In genomic region chrX:55907968-55908607, GRCh38 we compare ENCODE assay signal across 8 cellular contexts.
DNase-seq lines count a peak whose midpoint lies in the region; ATAC-seq and TF ChIP-seq lines count a peak whose summit lies in the region.

No MANE protein-coding gene starts in this region.

- H3K27ac ChIP-seq in DOHH2 (ENCODE audit: low read depth, low read length) (no peak overlapping the region), HUES64 (ENCODE audit: low read depth, low read length) (peak overlapping the region; percentile 64; the same call in 1 of the 2 replicates), dorsolateral prefrontal cortex (peak overlapping the region in 19 of 59 donors; percentile 0 to 64 (median 42)), lung (ENCODE audit: low read depth in 1 of 2, low read length in 1 of 2) (peak overlapping the region in 1 of 2 donors; percentile 61)

- no peaks in the 10 kb centered on the region for H3F3A ChIP-seq in DOHH2 (ENCODE audit: control insufficient read depth, insufficient read depth)

- H3K9me2 ChIP-seq in DOHH2 (replicated peaks; ENCODE audit: control insufficient read depth, low read length), result no peaks in the 10 kb centered on the region

- H4K20me1 ChIP-seq in DOHH2 (ENCODE audit: control insufficient read depth, insufficient read depth, low read depth, low read length), result no peaks in the 10 kb centered on the region

- peak overlapping the region; percentile 63 for H3K4me3 ChIP-seq in DOHH2 (ENCODE audit: low read length)
- H3K4me3 ChIP-seq in HUES64 (ENCODE audit: low read length), result peak overlapping the region; percentile 85
- peak overlapping the region; percentile 40 to 80 (median 64) for H3K4me3 ChIP-seq in dorsolateral prefrontal cortex
- peak overlapping the region; percentile 36 for H3K4me3 ChIP-seq in lung

- peak; percentile 45 for TF ChIP-seq CTCF in DOHH2 (IDR thresholded peaks at IDR 0.05; ENCODE audit: low read depth, low read length, poor library complexity, severe bottlenecking)
- TF ChIP-seq CTCF in WTC11 (IDR thresholded peaks at IDR 0.05), result peak; percentile 28
- TF ChIP-seq CTCF in dorsolateral prefrontal cortex (IDR thresholded peaks at IDR 0.05 in 54 of 56, conservative IDR thresholded peaks at IDR 0.05 in 2 of 56; ENCODE audit: low read depth in 1 of 56, partially characterized antibody in 56 of 56), result peak in 50 of 56 donors; percentile 12 to 60 (median 42)
- no peak for TF ChIP-seq CTCF in lung (IDR thresholded peaks at IDR 0.05; ENCODE audit: control extremely low read depth, extremely low read depth)

- peak overlapping the region; percentile 91 for H3K27ac Mint-ChIP-seq in WTC11

- intact Hi-C loops in dorsolateral prefrontal cortex (cut with DNase I), result no loop called here

- peak overlapping the region; percentile 87 for H3K4me3 Mint-ChIP-seq in WTC11

- no peaks in the 10 kb centered on the region for H3K79me2 ChIP-seq in DOHH2 (ENCODE audit: control insufficient read depth, low read length)

- peaks cover 34% of the 10 kb centered on the region for H3K4me1 Mint-ChIP-seq in WTC11

- H3K9me3 ChIP-seq in DOHH2 (ENCODE audit: control insufficient read depth, insufficient read depth, low read length) (no peaks in the 10 kb centered on the region), HUES64 (ENCODE audit: insufficient read depth, low read depth, low read length) (no peaks in the 10 kb centered on the region), lung (ENCODE audit: control insufficient read depth in 2 of 2, insufficient read depth in 1 of 2, low read length in 1 of 2) (no peaks in the 10 kb centered on the region)

- H3K36me3 ChIP-seq in DOHH2 (ENCODE audit: control insufficient read depth, low read length) (no peaks in the 10 kb centered on the region), HUES64 (ENCODE audit: insufficient read depth, low read length) (no peaks in the 10 kb centered on the region), lung (ENCODE audit: control insufficient read depth in 2 of 2, insufficient read depth in 2 of 2, low read length in 2 of 2) (no peaks in the 10 kb centered on the region)

- H3K9me3 Mint-ChIP-seq in WTC11, result peaks cover 8% of the 10 kb centered on the region

- H3K4me1 ChIP-seq in DOHH2 (ENCODE audit: control insufficient read depth, low read length) (peaks cover 9% of the 10 kb centered on the region), HUES64 (ENCODE audit: insufficient read depth, low read length) (peaks cover 21% of the 10 kb centered on the region; the same call in 1 of the 2 replicates), lung (ENCODE audit: control insufficient read depth in 2 of 2, insufficient read depth in 2 of 2, low read length in 2 of 2) (peaks cover 0 to 2% of the 10 kb centered on the region in 2 donors)

- peaks cover 5% of the 10 kb centered on the region; the same call in 1 of the 2 replicates for H3K36me3 Mint-ChIP-seq in WTC11

- no peaks in the 10 kb centered on the region for H3K27me3 ChIP-seq in DOHH2 (ENCODE audit: control insufficient read depth, low read length)
- no peaks in the 10 kb centered on the region for H3K27me3 ChIP-seq in HUES64 (ENCODE audit: insufficient read depth, low read length)
- H3K27me3 ChIP-seq in dorsolateral prefrontal cortex, result peaks cover 0 to 58% (median 8%) of the 10 kb centered on the region in 45 donors
- H3K27me3 ChIP-seq in lung (ENCODE audit: control insufficient read depth, insufficient read depth), result no peaks in the 10 kb centered on the region

- ATAC-seq in GM21526 (IDR thresholded peaks at IDR 0.05; ENCODE audit: low FRiP score, unreplicated experiment), result peak; percentile 79
- ATAC-seq in WTC11, result peak; percentile 82
- ATAC-seq in lung (ENCODE audit: insufficient read depth, low FRiP score), result peak; percentile 66

- DNase-seq in WTC11 (ENCODE audit: low spot score), result peak; percentile 73
- DNase-seq in dorsolateral prefrontal cortex, result peak in 2 of 10 donors; percentile 32 to 47
- peak; percentile 48 for DNase-seq in lung (ENCODE audit: low spot score)
- DNase-seq in stimulated activated CD8-positive, alpha-beta memory T cell treated with anti-CD3 and anti-CD28 coated beads, Interleukin-4, amount 100 ng/mL, for 48 hours, result peak; percentile 58
- no peak for DNase-seq in NCI-H1092 (lab: John Stamatoyannopoulos, UW)

- 2% methylated on average over 18 of the region's 20 CpGs for WGBS in HUES64
- 2 to 24% methylated on average over 19 to 20 of the region's 20 CpGs for WGBS in lung, 2 donors

- POLR2A ChIA-PET in WTC11 (lab: Charles Lee), result interaction anchor here (1.1 to 1.9 kb wide), 2 partner anchors 325 to 420 kb away, joined by 4 to 11 read pairs; no protein-coding TSS in a partner anchor

- no peaks in the 10 kb centered on the region for H3K27me3 Mint-ChIP-seq in WTC11 (ENCODE audit: low read depth)

- CTCF ChIA-PET in WTC11 (lab: Charles Lee), result interaction anchor here (0.7 to 3.1 kb wide), 21 partner anchors 9 to 632 kb away, joined by 3 to 25 read pairs (median 5); partner anchors contain the start of genes KLF8, MAGEH1, RRAGB and USP51

- H3K9ac ChIP-seq in HUES64 (ENCODE audit: low read depth, low read length), result peak overlapping the region; percentile 69

- H3K4me2 ChIP-seq in DOHH2 (ENCODE audit: low read length), result peak overlapping the region; percentile 59

TF ChIP-seq in WTC11, 78 proteins besides CTCF, POLR2A, EP300 and RAD21 (continues in another document):
- TF ChIP-seq ATF1 (CRISPR knock-in tag; IDR thresholded peaks at IDR 0.05) (no peak), ZNF121 (CRISPR knock-in tag; IDR thresholded peaks at IDR 0.05) (no peak), ZNF512 (CRISPR knock-in tag; IDR thresholded peaks at IDR 0.05; ENCODE audit: borderline replicate concordance) (no peak), ELF4 (CRISPR knock-in tag; IDR thresholded peaks at IDR 0.05; ENCODE audit: low read depth) (no peak), PREB (CRISPR knock-in tag; IDR thresholded peaks at IDR 0.05; ENCODE audit: borderline replicate concordance) (no peak)
- TF ChIP-seq, protein P1, sequence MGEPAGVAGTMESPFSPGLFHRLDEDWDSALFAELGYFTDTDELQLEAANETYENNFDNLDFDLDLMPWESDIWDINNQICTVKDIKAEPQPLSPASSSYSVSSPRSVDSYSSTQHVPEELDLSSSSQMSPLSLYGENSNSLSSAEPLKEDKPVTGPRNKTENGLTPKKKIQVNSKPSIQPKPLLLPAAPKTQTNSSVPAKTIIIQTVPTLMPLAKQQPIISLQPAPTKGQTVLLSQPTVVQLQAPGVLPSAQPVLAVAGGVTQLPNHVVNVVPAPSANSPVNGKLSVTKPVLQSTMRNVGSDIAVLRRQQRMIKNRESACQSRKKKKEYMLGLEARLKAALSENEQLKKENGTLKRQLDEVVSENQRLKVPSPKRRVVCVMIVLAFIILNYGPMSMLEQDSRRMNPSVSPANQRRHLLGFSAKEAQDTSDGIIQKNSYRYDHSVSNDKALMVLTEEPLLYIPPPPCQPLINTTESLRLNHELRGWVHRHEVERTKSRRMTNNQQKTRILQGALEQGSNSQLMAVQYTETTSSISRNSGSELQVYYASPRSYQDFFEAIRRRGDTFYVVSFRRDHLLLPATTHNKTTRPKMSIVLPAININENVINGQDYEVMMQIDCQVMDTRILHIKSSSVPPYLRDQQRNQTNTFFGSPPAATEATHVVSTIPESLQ (CRISPR knock-in tag; IDR thresholded peaks at IDR 0.05), result no peak
- TF ChIP-seq, protein P2, sequence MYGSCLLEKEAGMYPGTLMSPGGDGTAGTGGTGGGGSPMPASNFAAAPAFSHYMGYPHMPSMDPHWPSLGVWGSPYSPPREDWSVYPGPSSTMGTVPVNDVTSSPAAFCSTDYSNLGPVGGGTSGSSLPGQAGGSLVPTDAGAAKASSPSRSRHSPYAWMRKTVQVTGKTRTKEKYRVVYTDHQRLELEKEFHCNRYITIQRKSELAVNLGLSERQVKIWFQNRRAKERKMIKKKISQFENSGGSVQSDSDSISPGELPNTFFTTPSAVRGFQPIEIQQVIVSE (CRISPR knock-in tag; IDR thresholded peaks at IDR 0.05; ENCODE audit: borderline replicate concordance), result no peak
